In genomic region chr17:43531955-43532354, GRCh38 we compare ENCODE assay signal across 17 cellular contexts.
"Had no signal": no experiment of that assay in that cellular context is flagged by ENCODE, and none has a peak within 500 bp of the region (broad histone marks: within the 10 kb centered on the region; RNA-seq: fewer than 3 reads in every experiment).

No MANE protein-coding gene starts in this region.

- ATAC-seq: activated CD4-positive, CD25-positive, alpha-beta regulatory T cell treated with anti-CD3 and anti-CD28 coated beads, Interleukin-2, amount 50 U/mL, for 24 hours; natural killer cell treated with Interleukin-12 subunit alpha and Interleukin-12 subunit beta and Interleukin-15 and Interleukin-18, amount 100 ng/mL, for 72 hours; psoas muscle; sciatic nerve had no signal

- H3K27me3 Mint-ChIP-seq: memory B cell; natural killer cell treated with Interleukin-12 subunit alpha and Interleukin-12 subunit beta and Interleukin-15 and Interleukin-18, amount 100 ng/mL, for 72 hours had no signal

- H3K4me3 ChIP-seq: cardiac muscle cell, dorsolateral prefrontal cortex, esophagus muscularis mucosa, left ventricle myocardium inferior, psoas muscle, stomach, testis had no signal

- H3K4me3 Mint-ChIP-seq: activated naive CD4-positive, alpha-beta T cell treated with anti-CD3 and anti-CD28 coated beads for 36 hours; memory B cell; natural killer cell treated with Interleukin-12 subunit alpha and Interleukin-12 subunit beta and Interleukin-15 and Interleukin-18, amount 100 ng/mL, for 72 hours had no signal

- DNase-seq: activated naive CD4-positive, alpha-beta T cell treated with anti-CD3 and anti-CD28 coated beads for 36 hours; hypothalamus; left ventricle myocardium inferior; nucleus accumbens; psoas muscle; stimulated activated CD4-positive, alpha-beta T cell treated with anti-CD3 and anti-CD28 coated beads, Interleukin-12 subunit alpha, Interleukin-12 subunit beta, amount 100 ng/mL, for 4 hours; stimulated activated CD4-positive, alpha-beta T cell treated with anti-CD3 and anti-CD28 coated beads, Interleukin-2, amount 100 ng/mL, for 24 hours; stomach; testis had no signal

- H3K27ac Mint-ChIP-seq: activated naive CD4-positive, alpha-beta T cell treated with anti-CD3 and anti-CD28 coated beads for 36 hours; activated T-helper 2 cell treated with anti-CD3 and anti-CD28 coated beads, Interferon-gamma antibody, Interleukin-2, Interleukin-4, amounts not matched to agents 10 μg/mL and 5 μg/mL and 100 μg/mL, durations not matched to agents 14 hours and 24 hours and 36 hours; memory B cell; natural killer cell treated with Interleukin-12 subunit alpha and Interleukin-12 subunit beta and Interleukin-15 and Interleukin-18, amount 100 ng/mL, for 72 hours had no signal

- H3K27ac ChIP-seq: dorsolateral prefrontal cortex, esophagus muscularis mucosa, stomach, testis had no signal

- H3K9me3 ChIP-seq: esophagus muscularis mucosa, left ventricle myocardium inferior, psoas muscle, stomach, testis had no signal

- H3K27me3 ChIP-seq: cardiac muscle cell, dorsolateral prefrontal cortex, esophagus muscularis mucosa, stomach, testis had no signal

- H3K36me3 ChIP-seq: cardiac muscle cell had no signal

- H3K9me3 Mint-ChIP-seq: activated naive CD4-positive, alpha-beta T cell treated with anti-CD3 and anti-CD28 coated beads for 36 hours; activated T-helper 2 cell treated with anti-CD3 and anti-CD28 coated beads, Interferon-gamma antibody, Interleukin-2, Interleukin-4, amounts not matched to agents 10 μg/mL and 5 μg/mL and 100 μg/mL, durations not matched to agents 14 hours and 24 hours and 36 hours; memory B cell; natural killer cell treated with Interleukin-12 subunit alpha and Interleukin-12 subunit beta and Interleukin-15 and Interleukin-18, amount 100 ng/mL, for 72 hours had no signal
